Comparison of ENCODE assay signal across 8 cellular contexts in the genomic region with DNA sequence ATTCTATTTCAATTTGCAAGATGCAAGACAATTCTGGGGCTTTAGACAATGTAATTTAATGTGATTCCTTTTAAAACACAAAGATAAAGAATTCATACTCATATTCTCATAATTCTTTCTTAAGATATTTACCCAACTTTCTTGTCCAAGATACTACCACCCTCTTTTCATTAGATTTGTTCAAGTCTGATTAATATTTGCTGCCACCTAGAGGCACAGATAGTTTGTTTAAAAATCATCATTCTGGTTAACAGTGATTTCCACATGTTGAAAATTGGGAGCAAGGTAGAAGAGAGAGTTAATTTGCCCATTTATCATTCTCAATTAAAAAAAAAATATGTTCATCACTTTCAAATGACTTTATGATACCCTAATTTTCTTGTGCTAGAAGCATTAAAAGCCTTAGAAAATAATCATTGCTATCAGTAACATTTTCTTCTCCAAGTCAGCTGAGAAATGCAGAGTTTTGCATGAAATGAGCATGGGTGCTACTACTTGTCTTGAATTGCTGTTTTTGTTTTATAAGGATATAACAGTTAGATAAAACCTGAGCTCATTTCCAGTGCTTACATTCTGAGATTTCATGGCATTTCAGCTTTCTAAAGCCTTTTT. TPM values are rescaled to one million over a fixed set of nuclear protein-coding genes. Genes with fewer than 3 reads are reported as not detected.
DNase-seq lines count a peak whose midpoint lies in the region; ATAC-seq, FAIRE-seq and TF ChIP-seq lines count a peak whose summit lies in the region.

No MANE protein-coding gene starts in this region.

- no peak overlapping the region for H3K4me3 Mint-ChIP-seq in type B pancreatic cell

- TF ChIP-seq CTCF in cardiac muscle cell (IDR thresholded peaks at IDR 0.05; ENCODE audit: low read depth, low read length) (peak; percentile 42), fibroblast of the aortic adventitia (IDR thresholded peaks at IDR 0.05; ENCODE audit: insufficient read depth, low read length) (peak; percentile 44), type B pancreatic cell (conservative IDR thresholded peaks at IDR 0.05) (peak; percentile 74), left lung (IDR thresholded peaks at IDR 0.05) (peak in 1 of 2 donors; percentile 42), colonic mucosa (IDR thresholded peaks at IDR 0.05) (no peak)

- peaks cover 44% of the 10 kb centered on the region for H3K36me3 ChIP-seq in cardiac muscle cell
- peaks cover 0 to 79% of the 10 kb centered on the region in 2 donors for H3K36me3 ChIP-seq in left lung
- H3K36me3 ChIP-seq in colonic mucosa: peaks cover 10% of the 10 kb centered on the region

- FAIRE-seq in GM12891 (lab: Jason Lieb, UNC): no peak

- H3K27me3 Mint-ChIP-seq in type B pancreatic cell: no peaks in the 10 kb centered on the region

- H3K27me3 ChIP-seq in cardiac muscle cell: no peaks in the 10 kb centered on the region
- no peaks in the 10 kb centered on the region for H3K27me3 ChIP-seq in left lung
- no peaks in the 10 kb centered on the region for H3K27me3 ChIP-seq in colonic mucosa

- peak in 1 of 2 donors; percentile 47 for DNase-seq in cardiac muscle cell (ENCODE audit: low read depth in 1 of 2, low spot score in 1 of 2)
- no peak for DNase-seq in Right ventricle myocardium superior
- DNase-seq in RPMI8226: peak; percentile 7
- DNase-seq in fibroblast of the aortic adventitia (ENCODE audit: low read depth): peak; percentile 56
- DNase-seq in type B pancreatic cell (ENCODE audit: extremely low spot score, unreplicated experiment): no peak
- DNase-seq in left lung: no peak
- DNase-seq in GM12891 (ENCODE audit: insufficient read length, low spot score): no peak
- no peak for DNase-seq in colonic mucosa

- H3K4me1 Mint-ChIP-seq in type B pancreatic cell (ENCODE audit: unreplicated experiment): peaks cover 4% of the 10 kb centered on the region

- H3K9me3 ChIP-seq in cardiac muscle cell (ENCODE audit: low read depth) (no peaks in the 10 kb centered on the region), left lung (no peaks in the 10 kb centered on the region), colonic mucosa (no peaks in the 10 kb centered on the region)

- no peak overlapping the region for H3K9ac ChIP-seq in colonic mucosa (ENCODE audit: low read depth in 2 of 2, low read length in 2 of 2)

- H3K27ac ChIP-seq in cardiac muscle cell (no peak overlapping the region), left lung (no peak overlapping the region), colonic mucosa (no peak overlapping the region)

- H3K4me3 ChIP-seq in cardiac muscle cell (no peak overlapping the region), fibroblast of the aortic adventitia (ENCODE audit: low read depth, low read length) (no peak overlapping the region), left lung (no peak overlapping the region), colonic mucosa (no peak overlapping the region)

- peaks cover 14% of the 10 kb centered on the region for H3K36me3 Mint-ChIP-seq in type B pancreatic cell

- intact Hi-C loops in Right ventricle myocardium superior (cut with DNase I): no loop called here
- intact Hi-C loops in left lung (cut with DNase I): no loop called here
- intact Hi-C loops in colonic mucosa (cut with DNase I): no loop called here

- no peak for TF ChIP-seq POLR2A in GM12891 (IDR thresholded peaks at IDR 0.05; ENCODE audit: low read depth, low read length)

- H3K27ac Mint-ChIP-seq in type B pancreatic cell: no peak overlapping the region

- H3K4me1 ChIP-seq in cardiac muscle cell (ENCODE audit: low read depth) (no peaks in the 10 kb centered on the region), left lung (no peaks in the 10 kb centered on the region), colonic mucosa (no peaks in the 10 kb centered on the region)

- ATAC-seq in Right ventricle myocardium superior (ENCODE audit: poor library complexity) (no peak), left lung (no peak)

- H3K9me3 Mint-ChIP-seq in type B pancreatic cell: no peaks in the 10 kb centered on the region

TF ChIP-seq in GM12891, 5 proteins besides CTCF, POLR2A, EP300 and RAD21:
- no peak for TF ChIP-seq POU2F2 (IDR thresholded peaks at IDR 0.05; ENCODE audit: low read depth, low read length)
- TF ChIP-seq SPI1 (IDR thresholded peaks at IDR 0.05; ENCODE audit: low read depth, low read length): no peak
- TF ChIP-seq POLR2AphosphoS5 (IDR thresholded peaks at IDR 0.05; ENCODE audit: low read depth, low read length): no peak
- no peak for TF ChIP-seq TAF1 (IDR thresholded peaks at IDR 0.05; ENCODE audit: low read depth, low read length)
- TF ChIP-seq PAX5 (IDR thresholded peaks at IDR 0.05; ENCODE audit: insufficient read depth, low read length, severe bottlenecking): no peak

RNA-seq across cellular contexts. Expression of gene TAMM41, which starts 11.6 kb away (rescaled TPM):
- total RNA-seq in cardiac muscle cell (11.5 and 17.4 TPM in 2 replicates), Right ventricle myocardium superior (7.5 TPM), fibroblast of the aortic adventitia (ENCODE audit: low replicate concordance) (8.6 and 11.8 TPM in 2 replicates), type B pancreatic cell (ENCODE audit: low replicate concordance) (17.5 and 25.4 TPM in 2 replicates), left lung (10 to 100 TPM; 13.9 to 16.9 TPM), colonic mucosa (10 to 100 TPM; 12.7 to 20.5 TPM)
- polyA plus RNA-seq in cardiac muscle cell: 31.4 and 33.2 TPM in 2 replicates
- 12.5 TPM for polyA plus RNA-seq in GM12891 (2012; ENCODE audit: low read depth, missing spikeins)

Comparison
In these comparisons a context has a peak if more than half of its experiments do, and no peak if none do; other contexts are left out.
1. DNase-seq: peak in RPMI8226 (single experiment) and fibroblast of the aortic adventitia (single experiment); none in Right ventricle myocardium superior (single experiment), type B pancreatic cell (single experiment), left lung (0 of 2), GM12891 (single experiment) and colonic mucosa (single experiment).